ENCODE assay signal across 23 cellular contexts in the genomic region with DNA sequence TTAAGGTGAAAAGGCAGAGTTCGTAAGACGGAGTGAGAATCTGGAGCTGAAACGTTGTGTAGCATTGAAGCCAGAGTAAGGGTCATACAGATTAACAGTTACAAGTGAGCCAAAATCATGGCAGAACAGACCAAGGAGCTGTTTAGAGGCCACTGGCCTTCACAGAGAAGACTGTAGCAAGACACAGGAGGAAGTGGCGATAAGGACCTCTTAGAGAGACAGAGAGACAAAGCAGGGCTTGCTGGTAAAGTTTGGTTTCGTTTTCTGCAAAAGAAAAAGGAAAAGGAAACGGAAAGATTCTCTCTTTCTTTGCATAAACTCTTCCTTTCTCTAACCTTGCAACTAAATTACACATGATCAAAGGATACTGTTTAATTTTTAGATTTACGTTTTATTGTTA.
DNase-seq lines count a peak whose midpoint lies in the region; ATAC-seq and TF ChIP-seq lines count a peak whose summit lies in the region.
"Had no signal": no experiment of that assay in that cellular context is flagged by ENCODE, and none has a peak within 500 bp of the region (broad histone marks: within the 10 kb centered on the region; RNA-seq: fewer than 3 reads in every experiment).

No MANE protein-coding gene starts in this region.

- H3K27me3 Mint-ChIP-seq in HFFc6 (ENCODE audit: insufficient read depth), result peaks cover 1% of the 10 kb centered on the region; the same call in 1 of the 2 replicates
- H3K27me3 Mint-ChIP-seq: activated B cell treated with CpG ODN at 0.5 μM for 24 hours had no signal

- H4K20me1 ChIP-seq in fibroblast of lung (ENCODE audit: control insufficient read depth, extremely low read depth, insufficient read depth, low read length), result no peaks in the 10 kb centered on the region

- H2AFZ ChIP-seq in fibroblast of lung (ENCODE audit: low read length), result peak overlapping the region; percentile 73

- no peak for ATAC-seq in HG03571 (IDR thresholded peaks at IDR 0.05; ENCODE audit: unreplicated experiment)
- ATAC-seq: left lobe of liver; stimulated activated effector memory CD8-positive, alpha-beta T cell treated with anti-CD3 and anti-CD28 coated beads, Interleukin-12 subunit alpha, Interleukin-12 subunit beta, amount 100 ng/mL, for 72 hours; T-cell had no signal

- no peak overlapping the region for H3K9ac ChIP-seq in fibroblast of lung (ENCODE audit: insufficient read depth, low read length)

- peak overlapping the region in 2 of 4 experiments; percentile 17 to 25 for H3K4me3 ChIP-seq in fibroblast of lung (replicated peaks in 1 of 4; ENCODE audit: control extremely low read depth in 1 of 4, insufficient read depth in 1 of 4, low read depth in 3 of 4, low read length in 4 of 4)
- H3K4me3 ChIP-seq: HAP-1, thoracic aorta had no signal

- DNase-seq in DMS79 (lab: John Stamatoyannopoulos, UW) (peak; percentile 1), DMS79 treated with DMSO at 0.1 percent for 48 hours (lab: John Stamatoyannopoulos, UW) (no peak), HFFc6 (no peak), RPMI7951 (ENCODE audit: low read depth) (peak; percentile 49), fibroblast of lung (ENCODE audit: low read depth in 2 of 2) (no peak), medulla oblongata (ENCODE audit: extremely low spot score) (no peak), cardiac septum (ENCODE audit: low spot score) (no peak)
- DNase-seq: activated B cell treated with CpG ODN at 0.5 μM for 24 hours; activated naive CD8-positive, alpha-beta T cell treated with anti-CD3 and anti-CD28 coated beads, Interleukin-2, amount 10 ng/mL, durations not matched to agents 7 days and 5 days; DMS153; NCI-H2227 treated with DMSO at 0.1 percent for 48 hours; NCI-H82; T-cell had no signal

- no peaks in the 10 kb centered on the region for H3K9me3 ChIP-seq in fibroblast of lung (ENCODE audit: control insufficient read depth, insufficient read depth, low read depth, low read length)
- H3K9me3 ChIP-seq: HAP-1, thoracic aorta had no signal

- no peak overlapping the region for H3K27ac ChIP-seq in fibroblast of lung (ENCODE audit: insufficient read depth, low read length)
- H3K27ac ChIP-seq: 22Rv1, RWPE1, thoracic aorta had no signal

- H3K36me3 ChIP-seq in fibroblast of lung (ENCODE audit: control insufficient read depth, insufficient read depth, low read length), result no peaks in the 10 kb centered on the region
- H3K36me3 ChIP-seq: HAP-1, thoracic aorta had no signal

- no peaks in the 10 kb centered on the region for H3K79me2 ChIP-seq in fibroblast of lung (ENCODE audit: control insufficient read depth, insufficient read depth, low read length)

- peak overlapping the region; percentile 59 for H3K4me2 ChIP-seq in fibroblast of lung (ENCODE audit: extremely low read depth, insufficient read depth, low read length)

- TF ChIP-seq CTCF in HFFc6 (IDR thresholded peaks at IDR 0.05) (no peak), fibroblast of lung (conservative IDR thresholded peaks at IDR 0.05 in 1 of 2, IDR thresholded peaks at IDR 0.05 in 1 of 2; ENCODE audit: low read depth in 1 of 2, low read length in 2 of 2) (no peak)

- H3K27ac Mint-ChIP-seq in HFFc6, result peak overlapping the region; percentile 81; the same call in 1 of the 2 replicates
- H3K27ac Mint-ChIP-seq: activated B cell treated with CpG ODN at 0.5 μM for 24 hours; activated naive CD8-positive, alpha-beta T cell treated with anti-CD3 and anti-CD28 coated beads, Interleukin-2, amount 10 ng/mL, durations not matched to agents 7 days and 5 days; activated T-helper 1 cell treated with anti-CD3 and anti-CD28 coated beads, Interleukin-12 subunit alpha, Interleukin-12 subunit beta, Interleukin-2, Interleukin-4 antibody, amounts not matched to agents 30 ng/mL and 10 ng/mL and 1 ng/mL, durations not matched to agents 14 hours and 24 hours and 36 hours; brain; CD14-positive monocyte; stimulated activated effector memory CD8-positive, alpha-beta T cell treated with anti-CD3 and anti-CD28 coated beads, Interleukin-12 subunit alpha, Interleukin-12 subunit beta, amount 100 ng/mL, for 72 hours; T-cell had no signal

- H3K36me3 Mint-ChIP-seq in HFFc6 (ENCODE audit: low read depth), result no peaks in the 10 kb centered on the region; the same call in 1 of the 2 replicates
- H3K36me3 Mint-ChIP-seq: brain; CD14-positive monocyte; stimulated activated effector memory CD8-positive, alpha-beta T cell treated with anti-CD3 and anti-CD28 coated beads, Interleukin-12 subunit alpha, Interleukin-12 subunit beta, amount 100 ng/mL, for 72 hours; T-cell had no signal

- peaks cover 24% of the 10 kb centered on the region; the same call in 1 of the 2 replicates for H3K4me1 Mint-ChIP-seq in HFFc6 (ENCODE audit: low read depth)
- H3K4me1 Mint-ChIP-seq: activated B cell treated with CpG ODN at 0.5 μM for 24 hours; CD14-positive monocyte; stimulated activated effector memory CD8-positive, alpha-beta T cell treated with anti-CD3 and anti-CD28 coated beads, Interleukin-12 subunit alpha, Interleukin-12 subunit beta, amount 100 ng/mL, for 72 hours had no signal

- peak overlapping the region; percentile 83 for H3K4me3 Mint-ChIP-seq in HFFc6
- H3K4me3 Mint-ChIP-seq: activated B cell treated with CpG ODN at 0.5 μM for 24 hours; activated naive CD8-positive, alpha-beta T cell treated with anti-CD3 and anti-CD28 coated beads, Interleukin-2, amount 10 ng/mL, durations not matched to agents 7 days and 5 days; activated T-helper 1 cell treated with anti-CD3 and anti-CD28 coated beads, Interleukin-12 subunit alpha, Interleukin-12 subunit beta, Interleukin-2, Interleukin-4 antibody, amounts not matched to agents 30 ng/mL and 10 ng/mL and 1 ng/mL, durations not matched to agents 14 hours and 24 hours and 36 hours; brain; CD14-positive monocyte; stimulated activated effector memory CD8-positive, alpha-beta T cell treated with anti-CD3 and anti-CD28 coated beads, Interleukin-12 subunit alpha, Interleukin-12 subunit beta, amount 100 ng/mL, for 72 hours; T-cell had no signal

- H3K4me1 ChIP-seq in fibroblast of lung (ENCODE audit: control insufficient read depth, extremely low read depth, insufficient read depth, low read length), result no peaks in the 10 kb centered on the region
- H3K4me1 ChIP-seq: HAP-1 had no signal

- no peaks in the 10 kb centered on the region for H3K27me3 ChIP-seq in fibroblast of lung (ENCODE audit: control insufficient read depth, insufficient read depth, low read length)

- intact Hi-C loops in cardiac septum (cut with DNase I), result no loop called here

- H3K9me3 Mint-ChIP-seq in HFFc6, result peaks cover 5% of the 10 kb centered on the region
- H3K9me3 Mint-ChIP-seq: activated B cell treated with CpG ODN at 0.5 μM for 24 hours; activated T-helper 1 cell treated with anti-CD3 and anti-CD28 coated beads, Interleukin-12 subunit alpha, Interleukin-12 subunit beta, Interleukin-2, Interleukin-4 antibody, amounts not matched to agents 30 ng/mL and 10 ng/mL and 1 ng/mL, durations not matched to agents 14 hours and 24 hours and 36 hours; stimulated activated effector memory CD8-positive, alpha-beta T cell treated with anti-CD3 and anti-CD28 coated beads, Interleukin-12 subunit alpha, Interleukin-12 subunit beta, amount 100 ng/mL, for 72 hours; T-cell had no signal

Comparison
In these comparisons a context has a peak if more than half of its experiments do, and no peak if none do; other contexts are left out.
1. DNase-seq: peak in DMS79 (single experiment) and RPMI7951 (single experiment); none in DMS79 treated with DMSO at 0.1 percent for 48 hours (single experiment), HFFc6 (single experiment), fibroblast of lung (0 of 2), medulla oblongata (single experiment) and cardiac septum (single experiment).